In genomic region chr9:104855837-104856236, GRCh38 we compare ENCODE assay signal across 16 cellular contexts.
"Had no signal": no experiment of that assay in that cellular context is flagged by ENCODE, and none has a peak within 500 bp of the region (broad histone marks: within the 10 kb centered on the region; RNA-seq: fewer than 3 reads in every experiment).

No MANE protein-coding gene starts in this region.

- H3K4me1 Mint-ChIP-seq: nephron had no signal

- H3K4me3 Mint-ChIP-seq: memory B cell; nephron; stimulated activated naive B cell treated with anti-CD40 and anti-IgM and Interleukin-4, amounts not matched to agents 10 μg/mL and 1 μg/mL and 100 μg/mL, for 72 hours; T-helper 2 cell treated with Interferon-gamma antibody and Interleukin-4, amounts not matched to agents 5 μg/mL and 100 μg/mL, for 36 hours had no signal

- H3K27ac ChIP-seq: brain microvascular endothelial cell, left ventricle myocardium inferior, sigmoid colon, suprapubic skin had no signal

- H3K9me3 ChIP-seq: esophagus muscularis mucosa, left ventricle myocardium inferior, sigmoid colon, suprapubic skin had no signal

- DNase-seq: activated naive CD4-positive, alpha-beta T cell treated with anti-CD3 and anti-CD28 coated beads, Interleukin-2, amount 50 U/mL, for 16 hours; activated T-cell treated with anti-CD3 and anti-CD28 coated beads, Interleukin-2, amount 50 U/mL, for 1 hour; amniotic stem cell; brain microvascular endothelial cell; cerebellar nuclear complex; kidney; left ventricle myocardium inferior; sigmoid colon; stimulated activated CD4-positive, alpha-beta T cell treated with anti-CD3 and anti-CD28 coated beads, Interleukin-2, amount 100 ng/mL, for 24 hours; stimulated activated naive B cell treated with anti-CD40 and anti-IgM and Interleukin-4, amounts not matched to agents 10 μg/mL and 1 μg/mL and 100 μg/mL, for 72 hours had no signal

- H3K27me3 Mint-ChIP-seq: memory B cell; stimulated activated naive B cell treated with anti-CD40 and anti-IgM and Interleukin-4, amounts not matched to agents 10 μg/mL and 1 μg/mL and 100 μg/mL, for 72 hours had no signal

- H3K27ac Mint-ChIP-seq: memory B cell; nephron; stimulated activated naive B cell treated with anti-CD40 and anti-IgM and Interleukin-4, amounts not matched to agents 10 μg/mL and 1 μg/mL and 100 μg/mL, for 72 hours; T-helper 2 cell treated with Interferon-gamma antibody and Interleukin-4, amounts not matched to agents 5 μg/mL and 100 μg/mL, for 36 hours had no signal

- H3K9me3 Mint-ChIP-seq: memory B cell; nephron; stimulated activated naive B cell treated with anti-CD40 and anti-IgM and Interleukin-4, amounts not matched to agents 10 μg/mL and 1 μg/mL and 100 μg/mL, for 72 hours; T-helper 2 cell treated with Interferon-gamma antibody and Interleukin-4, amounts not matched to agents 5 μg/mL and 100 μg/mL, for 36 hours had no signal

- H3K27me3 ChIP-seq: brain microvascular endothelial cell, esophagus muscularis mucosa, sigmoid colon, suprapubic skin had no signal

- H3K4me3 ChIP-seq: esophagus muscularis mucosa, left ventricle myocardium inferior, sigmoid colon, suprapubic skin had no signal

- ATAC-seq: activated CD4-positive, CD25-positive, alpha-beta regulatory T cell treated with anti-CD3 and anti-CD28 coated beads, Interleukin-2, amount 50 U/mL, for 24 hours; stimulated activated naive B cell treated with anti-CD40 and anti-IgM and Interleukin-4, amounts not matched to agents 10 μg/mL and 1 μg/mL and 100 μg/mL, for 72 hours had no signal
